Comparison of ENCODE assay signal across 1 cellular context in the genomic region with DNA sequence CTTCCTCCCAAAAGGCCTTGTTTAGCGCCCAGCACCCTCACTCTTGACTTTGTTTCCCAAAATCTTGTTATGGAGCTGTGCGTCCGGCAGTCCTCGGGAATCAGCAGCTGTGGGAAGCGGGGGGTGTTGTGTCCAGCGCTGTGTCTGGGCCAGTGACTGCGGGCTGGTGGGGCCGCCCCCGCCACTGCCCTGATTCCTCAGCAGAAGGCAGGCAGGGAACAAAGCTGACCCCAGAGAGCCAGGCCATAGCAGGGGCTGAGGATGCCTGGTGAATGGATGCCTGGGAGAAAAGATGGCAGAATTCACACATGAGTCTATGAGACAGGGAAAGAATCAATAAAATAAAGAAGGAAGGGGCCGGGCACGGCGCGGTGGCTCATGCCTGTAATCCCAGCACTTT.
TF ChIP-seq lines count a peak whose summit lies in the region.

No MANE protein-coding gene starts in this region.

TF ChIP-seq in H1, 55 proteins besides CTCF, POLR2A, EP300 and RAD21:
- TF ChIP-seq BACH1 (IDR thresholded peaks at IDR 0.05; ENCODE audit: low read length) (no peak), JUND (IDR thresholded peaks at IDR 0.05; ENCODE audit: low read length) (no peak), RFX5 (IDR thresholded peaks at IDR 0.05; ENCODE audit: borderline replicate concordance, low read depth, low read length) (no peak), JUN (IDR thresholded peaks at IDR 0.05; ENCODE audit: low read depth, low read length) (no peak), KDM1A (IDR thresholded peaks at IDR 0.05; ENCODE audit: borderline replicate concordance, low read length) (no peak), RXRA (IDR thresholded peaks at IDR 0.05; ENCODE audit: insufficient read depth, low read depth, low read length) (no peak), FOSL1 (IDR thresholded peaks at IDR 0.05; ENCODE audit: insufficient read depth, low read depth, low read length) (no peak), CEBPB (IDR thresholded peaks at IDR 0.05; ENCODE audit: low read depth, low read length) (no peak)
- TF ChIP-seq, protein P1, sequence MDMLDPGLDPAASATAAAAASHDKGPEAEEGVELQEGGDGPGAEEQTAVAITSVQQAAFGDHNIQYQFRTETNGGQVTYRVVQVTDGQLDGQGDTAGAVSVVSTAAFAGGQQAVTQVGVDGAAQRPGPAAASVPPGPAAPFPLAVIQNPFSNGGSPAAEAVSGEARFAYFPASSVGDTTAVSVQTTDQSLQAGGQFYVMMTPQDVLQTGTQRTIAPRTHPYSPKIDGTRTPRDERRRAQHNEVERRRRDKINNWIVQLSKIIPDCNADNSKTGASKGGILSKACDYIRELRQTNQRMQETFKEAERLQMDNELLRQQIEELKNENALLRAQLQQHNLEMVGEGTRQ (IDR thresholded peaks at IDR 0.05; ENCODE audit: low read length) = no peak
TF ChIP-seq in H1: peak in this region for 0.
